ENCODE assay signal across 13 cellular contexts in genomic region chr5:158140120-158140778, GRCh38.
DNase-seq lines count a peak whose midpoint lies in the region; ATAC-seq and TF ChIP-seq lines count a peak whose summit lies in the region.
"Had no signal": no experiment of that assay in that cellular context is flagged by ENCODE, and none has a peak within 500 bp of the region (broad histone marks: within the 10 kb centered on the region; RNA-seq: fewer than 3 reads in every experiment).

No MANE protein-coding gene starts in this region.

- H3K4me3 ChIP-seq in right atrium auricular region, result no peak overlapping the region
- H3K4me3 ChIP-seq in cardiac fibroblast (replicated peaks in 1 of 2; ENCODE audit: low read depth in 2 of 2, low read length in 2 of 2), result no peak overlapping the region

- ATAC-seq in Right ventricle myocardium inferior, result peak; percentile 76
- ATAC-seq in activated CD4-positive, alpha-beta T cell treated with anti-CD3 and anti-CD28 coated beads for 36 hours, result no peak
- ATAC-seq: natural killer cell treated with Interleukin-12 subunit alpha and Interleukin-12 subunit beta and Interleukin-15 and Interleukin-18, amount 100 ng/mL, for 72 hours had no signal

- no peak overlapping the region for H3K4me3 Mint-ChIP-seq in activated CD4-positive, alpha-beta T cell treated with anti-CD3 and anti-CD28 coated beads for 36 hours
- H3K4me3 Mint-ChIP-seq: activated naive CD8-positive, alpha-beta T cell treated with anti-CD3 and anti-CD28 coated beads for 36 hours; dendritic cell treated with granulocyte-macrophage colony-stimulating factor and Interleukin-4, amounts not matched to agents 40 ng/mL and 50 ng/mL, for 4 days; natural killer cell treated with Interleukin-12 subunit alpha and Interleukin-12 subunit beta and Interleukin-15 and Interleukin-18, amount 100 ng/mL, for 72 hours had no signal

- CTCF ChIA-PET in activated CD4-positive, alpha-beta T cell treated with anti-CD3 and anti-CD28 coated beads for 36 hours (lab: Charles Lee), result interaction anchor here (0.7 to 1.5 kb wide), 3 partner anchors 18 to 166 kb away, joined by 3 to 4 read pairs (median 3); no protein-coding TSS in a partner anchor

- no peaks in the 10 kb centered on the region for H3K9me3 Mint-ChIP-seq in activated CD4-positive, alpha-beta T cell treated with anti-CD3 and anti-CD28 coated beads for 36 hours (ENCODE audit: low read depth)
- H3K9me3 Mint-ChIP-seq: activated naive CD8-positive, alpha-beta T cell treated with anti-CD3 and anti-CD28 coated beads for 36 hours; dendritic cell treated with granulocyte-macrophage colony-stimulating factor and Interleukin-4, amounts not matched to agents 40 ng/mL and 50 ng/mL, for 4 days; natural killer cell treated with Interleukin-12 subunit alpha and Interleukin-12 subunit beta and Interleukin-15 and Interleukin-18, amount 100 ng/mL, for 72 hours had no signal

- H3K4me1 ChIP-seq in right atrium auricular region, result no peaks in the 10 kb centered on the region

- no peak overlapping the region for H3K27ac ChIP-seq in right atrium auricular region

- no peak for TF ChIP-seq CTCF in right atrium auricular region (IDR thresholded peaks at IDR 0.05)
- TF ChIP-seq CTCF in cardiac fibroblast (IDR thresholded peaks at IDR 0.05; ENCODE audit: low read depth, low read length), result no peak

- intact Hi-C loops in Right ventricle myocardium inferior (cut with DNase I), result no loop called here
- intact Hi-C loops in activated CD4-positive, alpha-beta T cell treated with anti-CD3 and anti-CD28 coated beads for 36 hours (cut with DNase I, micrococcal nuclease), result no loop called here

- H3K36me3 Mint-ChIP-seq in activated CD4-positive, alpha-beta T cell treated with anti-CD3 and anti-CD28 coated beads for 36 hours (ENCODE audit: low read depth), result no peaks in the 10 kb centered on the region
- H3K36me3 Mint-ChIP-seq: activated naive CD8-positive, alpha-beta T cell treated with anti-CD3 and anti-CD28 coated beads for 36 hours; natural killer cell treated with Interleukin-12 subunit alpha and Interleukin-12 subunit beta and Interleukin-15 and Interleukin-18, amount 100 ng/mL, for 72 hours had no signal

- no peaks in the 10 kb centered on the region for H3K36me3 ChIP-seq in right atrium auricular region

- no peak for DNase-seq in Right ventricle myocardium inferior (ENCODE audit: missing footprints)
- DNase-seq in right atrium auricular region (ENCODE audit: low spot score), result no peak
- peak; percentile 3 to 26 for DNase-seq in cardiac fibroblast (ENCODE audit: low read depth in 2 of 2)
- peak; percentile 88 for DNase-seq in islet precursor cell
- DNase-seq in anterior cingulate cortex (lab: John Stamatoyannopoulos, UW), result no peak
- DNase-seq in activated CD4-positive, alpha-beta T cell treated with anti-CD3 and anti-CD28 coated beads for 36 hours, result no peak
- DNase-seq in GM19238 (ENCODE audit: insufficient read length, low spot score), result no peak
- DNase-seq in DMS153 treated with DMSO at 0.1 percent for 48 hours (lab: John Stamatoyannopoulos, UW; ENCODE audit: unreplicated experiment), result no peak
- DNase-seq: activated naive CD8-positive, alpha-beta T cell treated with anti-CD3 and anti-CD28 coated beads for 36 hours; kidney; NCI-H2081 treated with DMSO at 0.1 percent for 48 hours had no signal

- no peaks in the 10 kb centered on the region for H3K9me3 ChIP-seq in right atrium auricular region

- no peaks in the 10 kb centered on the region for H3K27me3 ChIP-seq in right atrium auricular region

- no peaks in the 10 kb centered on the region for H3K4me1 Mint-ChIP-seq in activated CD4-positive, alpha-beta T cell treated with anti-CD3 and anti-CD28 coated beads for 36 hours
- H3K4me1 Mint-ChIP-seq: activated naive CD8-positive, alpha-beta T cell treated with anti-CD3 and anti-CD28 coated beads for 36 hours had no signal

- H3K27me3 Mint-ChIP-seq in activated CD4-positive, alpha-beta T cell treated with anti-CD3 and anti-CD28 coated beads for 36 hours, result no peaks in the 10 kb centered on the region
- H3K27me3 Mint-ChIP-seq: activated naive CD8-positive, alpha-beta T cell treated with anti-CD3 and anti-CD28 coated beads for 36 hours had no signal

- POLR2A ChIA-PET in activated CD4-positive, alpha-beta T cell treated with anti-CD3 and anti-CD28 coated beads for 36 hours (lab: Charles Lee), result no interaction called here

- H3K27ac Mint-ChIP-seq in activated CD4-positive, alpha-beta T cell treated with anti-CD3 and anti-CD28 coated beads for 36 hours, result no peak overlapping the region
- H3K27ac Mint-ChIP-seq: activated naive CD8-positive, alpha-beta T cell treated with anti-CD3 and anti-CD28 coated beads for 36 hours; dendritic cell treated with granulocyte-macrophage colony-stimulating factor and Interleukin-4, amounts not matched to agents 40 ng/mL and 50 ng/mL, for 4 days; natural killer cell treated with Interleukin-12 subunit alpha and Interleukin-12 subunit beta and Interleukin-15 and Interleukin-18, amount 100 ng/mL, for 72 hours had no signal

Comparison
In these comparisons a context has a peak if more than half of its experiments do, and no peak if none do; other contexts are left out.
1. DNase-seq: peak in cardiac fibroblast (2 of 2) and islet precursor cell (single experiment); none in Right ventricle myocardium inferior (single experiment), right atrium auricular region (single experiment), anterior cingulate cortex (0 of 58), activated CD4-positive, alpha-beta T cell treated with anti-CD3 and anti-CD28 coated beads for 36 hours (single experiment), GM19238 (single experiment) and DMS153 treated with DMSO at 0.1 percent for 48 hours (single experiment).